In the genomic region with DNA sequence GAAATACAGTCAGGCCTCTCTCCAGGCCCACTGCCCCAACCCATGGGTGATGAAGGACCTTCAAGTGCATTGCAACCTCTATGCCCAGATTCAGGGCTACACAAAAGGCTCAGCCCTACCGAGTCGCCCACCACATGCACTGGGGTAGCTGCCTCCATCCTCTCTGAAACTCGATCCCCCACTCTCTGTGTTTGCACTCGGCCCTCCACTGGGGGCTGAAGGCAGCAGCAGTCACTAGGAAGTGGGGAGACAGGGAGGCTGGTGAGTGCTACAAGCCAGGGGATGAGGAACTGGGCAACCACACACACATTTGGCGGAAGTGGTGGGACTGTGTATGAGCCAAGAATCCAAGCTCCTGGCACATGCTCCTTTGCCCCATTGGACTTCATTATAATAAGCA, we compare ENCODE assay signal across 13 cellular contexts.
A peak's percentile ranks its signal among the peaks of the same experiment; 100 is the strongest.
DNase-seq lines count a peak whose midpoint lies in the region; ATAC-seq and TF ChIP-seq lines count a peak whose summit lies in the region.
"Had no signal": no experiment of that assay in that cellular context is flagged by ENCODE, and none has a peak within 500 bp of the region (broad histone marks: within the 10 kb centered on the region; RNA-seq: fewer than 3 reads in every experiment).

No MANE protein-coding gene starts in this region.

- H3K36me3 ChIP-seq in left ventricle myocardium inferior, result peaks cover 3% of the 10 kb centered on the region
- H3K36me3 ChIP-seq in OCI-LY7 (ENCODE audit: insufficient read depth, low read length), result no peaks in the 10 kb centered on the region
- H3K36me3 ChIP-seq in upper lobe of left lung, result no peaks in the 10 kb centered on the region

- no TSS peak for BruUV-seq in OCI-LY7 (replicated peaks; lab: Mats Ljungman, UMichigan)

- no peaks in the 10 kb centered on the region for H3K9me2 ChIP-seq in OCI-LY7 (ENCODE audit: insufficient read depth, low read length)

- no peak for TF ChIP-seq POLR2A in upper lobe of left lung (IDR thresholded peaks at IDR 0.05)

- peak overlapping the region; percentile 56 for H3K4me2 ChIP-seq in OCI-LY7 (ENCODE audit: low read length)

- H3K79me2 ChIP-seq in OCI-LY7 (ENCODE audit: insufficient read depth, low read depth, low read length), result no peaks in the 10 kb centered on the region

- peak; percentile 53 for DNase-seq in Right ventricle myocardium superior
- no peak for DNase-seq in left ventricle myocardium inferior
- DNase-seq in OCI-LY7 (ENCODE audit: low spot score), result peak; percentile 11
- DNase-seq in iPS-NIHi7 (ENCODE audit: extremely low spot score), result peak; percentile 36
- DNase-seq in upper lobe of left lung, result peak in 1 of 2 donors; percentile 59
- DNase-seq in stimulated activated CD4-positive, alpha-beta T cell treated with anti-CD3 and anti-CD28 coated beads, Interleukin-4, amount 100 ng/mL, for 24 hours, result no peak
- DNase-seq: activated CD4-positive, alpha-beta memory T cell treated with anti-CD3 and anti-CD28 coated beads for 36 hours; dermis blood vessel endothelial cell; DMS79 treated with DMSO at 0.1 percent for 48 hours; NCI-H226; stimulated activated CD4-positive, alpha-beta T cell treated with anti-CD3 and anti-CD28 coated beads, Interleukin-2, amount 100 ng/mL, for 24 hours had no signal

- CTCF ChIA-PET in OCI-LY7 (lab: Charles Lee; ENCODE audit: unreplicated experiment), result no interaction called here

- TF ChIP-seq CTCF in left ventricle myocardium inferior (IDR thresholded peaks at IDR 0.05; ENCODE audit: borderline replicate concordance) (no peak), OCI-LY7 (conservative IDR thresholded peaks at IDR 0.05; ENCODE audit: low read length) (no peak), upper lobe of left lung (IDR thresholded peaks at IDR 0.05) (no peak)

- H3K27me3 ChIP-seq in left ventricle myocardium inferior (ENCODE audit: low read depth) (no peaks in the 10 kb centered on the region), upper lobe of left lung (no peaks in the 10 kb centered on the region)

- TF ChIP-seq EP300 in upper lobe of left lung (IDR thresholded peaks at IDR 0.05), result no peak

- ATAC-seq in Right ventricle myocardium superior (ENCODE audit: poor library complexity) (peak; percentile 61), upper lobe of left lung (ENCODE audit: low FRiP score in 2 of 2) (peak; percentile 75 to 78), HG03432 (IDR thresholded peaks at IDR 0.05; ENCODE audit: unreplicated experiment) (no peak), HG03175 (IDR thresholded peaks at IDR 0.05; ENCODE audit: unreplicated experiment) (no peak)

- H3K4me3 ChIP-seq in left ventricle myocardium inferior, result no peak overlapping the region
- no peak overlapping the region for H3K4me3 ChIP-seq in OCI-LY7 (ENCODE audit: low read depth, low read length, poor library complexity, severe bottlenecking)
- no peak overlapping the region for H3K4me3 ChIP-seq in upper lobe of left lung

- H3K4me1 ChIP-seq in left ventricle myocardium inferior (peaks cover 15% of the 10 kb centered on the region), OCI-LY7 (ENCODE audit: insufficient read depth, low read length, poor library complexity, severe bottlenecking) (peaks cover 28% of the 10 kb centered on the region), upper lobe of left lung (no peaks in the 10 kb centered on the region)

- H3K9me3 ChIP-seq in left ventricle myocardium inferior (replicated peaks) (no peaks in the 10 kb centered on the region), OCI-LY7 (ENCODE audit: low read length) (no peaks in the 10 kb centered on the region; the same call in 1 of the 2 replicates), upper lobe of left lung (no peaks in the 10 kb centered on the region)

- intact Hi-C loops in Right ventricle myocardium superior (cut with DNase I), result no loop called here
- intact Hi-C loops in left ventricle myocardium inferior (cut with micrococcal nuclease), result no loop called here
- intact Hi-C loops in OCI-LY7 (cut with micrococcal nuclease; ENCODE audit: unreplicated experiment), result no loop called here

- POLR2A ChIA-PET in OCI-LY7 (lab: Charles Lee), result no interaction called here

- WGBS in upper lobe of left lung, 2 donors, result 85 to 98% methylated on average over 3 to 5 of the region's 5 CpGs

- peak overlapping the region; percentile 94 for H2AFZ ChIP-seq in OCI-LY7 (ENCODE audit: low read length)

- H4K20me1 ChIP-seq in OCI-LY7 (ENCODE audit: insufficient read depth, low read length), result no peaks in the 10 kb centered on the region

- no peak overlapping the region for H3K27ac ChIP-seq in left ventricle myocardium inferior (replicated peaks)
- peak overlapping the region; percentile 55 for H3K27ac ChIP-seq in OCI-LY7 (ENCODE audit: low read depth, low read length, poor library complexity, severe bottlenecking)
- H3K27ac ChIP-seq in upper lobe of left lung, result no peak overlapping the region

Comparison
In these comparisons a context has a peak if more than half of its experiments do, and no peak if none do; other contexts are left out.
1. DNase-seq: peak in Right ventricle myocardium superior (single experiment), OCI-LY7 (single experiment) and iPS-NIHi7 (single experiment); none in left ventricle myocardium inferior (single experiment) and stimulated activated CD4-positive, alpha-beta T cell treated with anti-CD3 and anti-CD28 coated beads, Interleukin-4, amount 100 ng/mL, for 24 hours (single experiment).
2. ATAC-seq: peak in Right ventricle myocardium superior (single experiment) and upper lobe of left lung (2 of 2); none in HG03432 (single experiment) and HG03175 (single experiment).